In genomic region chr3:155238845-155239244, GRCh38 we compare ENCODE assay signal across 9 cellular contexts. TPM values are rescaled to one million over a fixed set of nuclear protein-coding genes. Genes with fewer than 3 reads are reported as not detected.
"Had no signal": no experiment of that assay in that cellular context is flagged by ENCODE, and none has a peak within 500 bp of the region (broad histone marks: within the 10 kb centered on the region; RNA-seq: fewer than 3 reads in every experiment).

No MANE protein-coding gene starts in this region.

- ATAC-seq: GM23338 had no signal

- H3K27ac ChIP-seq: KMS-11 had no signal

- FAIRE-seq: H1, H54, HTR-8/SVneo had no signal

- DNase-seq: H9, HCEC 1CT, KBM-7 had no signal

- H2AFZ ChIP-seq: GM23338 had no signal

- H3K4me2 ChIP-seq: GM23338, KMS-11 had no signal

- H3K4me3 ChIP-seq: GM23338 had no signal

- H3K9ac ChIP-seq: KMS-11 had no signal

RNA-seq across cellular contexts. Expression of gene STRIT1, which starts 54.6 kb away (rescaled TPM):
- total RNA-seq: H9, HT-29 had no signal
